Comparison of ENCODE assay signal across 28 cellular contexts in genomic region chr9:113372059-113372458, GRCh38. TPM values are rescaled to one million over a fixed set of nuclear protein-coding genes. Genes with fewer than 3 reads are reported as not detected.
"Had no signal": no experiment of that assay in that cellular context is flagged by ENCODE, and none has a peak within 500 bp of the region (broad histone marks: within the 10 kb centered on the region; RNA-seq: fewer than 3 reads in every experiment).

No MANE protein-coding gene starts in this region.

- H3K27ac ChIP-seq: esophagus muscularis mucosa, hepatocyte, lower lobe of right lung, psoas muscle, stomach, suprapubic skin, vagina had no signal

- H3K4me3 ChIP-seq: esophagus muscularis mucosa, hepatocyte, lower lobe of right lung, psoas muscle, stomach, suprapubic skin, vagina had no signal

- H3K9me3 ChIP-seq: esophagus muscularis mucosa, lower lobe of right lung, psoas muscle, stomach, suprapubic skin, vagina had no signal

- H3K9me3 Mint-ChIP-seq: activated naive CD8-positive, alpha-beta T cell treated with anti-CD3 and anti-CD28 coated beads, Interleukin-2, amount 50 U/mL, for 24 hours; activated T-helper 1 cell treated with anti-CD3 and anti-CD28 coated beads, Interleukin-12 subunit alpha, Interleukin-12 subunit beta, Interleukin-2, Interleukin-4 antibody, amounts not matched to agents 30 ng/mL and 10 ng/mL and 1 ng/mL, durations not matched to agents 14 hours and 24 hours and 36 hours; central memory CD8-positive, alpha-beta T cell; immature natural killer cell; naive thymus-derived CD4-positive, alpha-beta T cell; stimulated activated memory B cell treated with anti-CD40 and anti-IgM and Interleukin-4, amounts not matched to agents 10 μg/mL and 1 μg/mL and 100 μg/mL, for 72 hours; WTC11 had no signal

- ATAC-seq: activated CD4-positive, alpha-beta T cell treated with anti-CD3 and anti-CD28 coated beads for 36 hours; activated naive CD8-positive, alpha-beta T cell treated with anti-CD3 and anti-CD28 coated beads, Interleukin-2, amount 50 U/mL, for 24 hours; left lobe of liver; lower lobe of right lung; naive thymus-derived CD4-positive, alpha-beta T cell; psoas muscle; right cardiac atrium; stimulated activated memory B cell treated with anti-CD40 and anti-IgM and Interleukin-4, amounts not matched to agents 10 μg/mL and 1 μg/mL and 100 μg/mL, for 72 hours; WTC11 had no signal

- DNase-seq: activated CD4-positive, alpha-beta T cell treated with anti-CD3 and anti-CD28 coated beads for 36 hours; activated CD4-positive, alpha-beta T cell treated with anti-CD3 and anti-CD28 coated beads, Interleukin-2, amount 50 U/mL, for 48 hours; activated gamma-delta T cell; activated naive CD4-positive, alpha-beta T cell treated with anti-CD3 and anti-CD28 coated beads, Interleukin-2, amount 50 U/mL, for 16 hours; activated naive CD8-positive, alpha-beta T cell treated with anti-CD3 and anti-CD28 coated beads, Interleukin-2, amount 50 U/mL, for 24 hours; effector memory CD4-positive, alpha-beta T cell; glutamatergic neuron; immature natural killer cell; lower lobe of right lung; naive thymus-derived CD4-positive, alpha-beta T cell; psoas muscle; right cardiac atrium; stimulated activated CD4-positive, alpha-beta T cell treated with anti-CD3 and anti-CD28 coated beads, Interleukin-1b, Interleukin-23, amount 100 ng/mL, for 48 hours; stomach; T-helper 9 cell; trophoblast cell had no signal

- H3K27ac Mint-ChIP-seq: activated CD4-positive, alpha-beta T cell treated with anti-CD3 and anti-CD28 coated beads for 36 hours; activated T-helper 1 cell treated with anti-CD3 and anti-CD28 coated beads, Interleukin-12 subunit alpha, Interleukin-12 subunit beta, Interleukin-2, Interleukin-4 antibody, amounts not matched to agents 30 ng/mL and 10 ng/mL and 1 ng/mL, durations not matched to agents 14 hours and 24 hours and 36 hours; stimulated activated memory B cell treated with anti-CD40 and anti-IgM and Interleukin-4, amounts not matched to agents 10 μg/mL and 1 μg/mL and 100 μg/mL, for 72 hours; WTC11 had no signal

- H3K27me3 Mint-ChIP-seq: activated CD4-positive, alpha-beta T cell treated with anti-CD3 and anti-CD28 coated beads for 36 hours; central memory CD8-positive, alpha-beta T cell; naive thymus-derived CD4-positive, alpha-beta T cell; stimulated activated memory B cell treated with anti-CD40 and anti-IgM and Interleukin-4, amounts not matched to agents 10 μg/mL and 1 μg/mL and 100 μg/mL, for 72 hours had no signal

- H3K27me3 ChIP-seq: esophagus muscularis mucosa, hepatocyte, stomach, suprapubic skin, vagina had no signal

- H3K4me3 Mint-ChIP-seq: activated CD4-positive, alpha-beta T cell treated with anti-CD3 and anti-CD28 coated beads for 36 hours; activated naive CD8-positive, alpha-beta T cell treated with anti-CD3 and anti-CD28 coated beads, Interleukin-2, amount 50 U/mL, for 24 hours; activated T-helper 1 cell treated with anti-CD3 and anti-CD28 coated beads, Interleukin-12 subunit alpha, Interleukin-12 subunit beta, Interleukin-2, Interleukin-4 antibody, amounts not matched to agents 30 ng/mL and 10 ng/mL and 1 ng/mL, durations not matched to agents 14 hours and 24 hours and 36 hours; brain; central memory CD8-positive, alpha-beta T cell; immature natural killer cell; naive thymus-derived CD4-positive, alpha-beta T cell; stimulated activated memory B cell treated with anti-CD40 and anti-IgM and Interleukin-4, amounts not matched to agents 10 μg/mL and 1 μg/mL and 100 μg/mL, for 72 hours; WTC11 had no signal

- H3K4me1 ChIP-seq: lower lobe of right lung had no signal

RNA-seq across cellular contexts. Expression of gene BSPRY, which starts 22.7 kb away (rescaled TPM):
- total RNA-seq: dermis microvascular lymphatic vessel endothelial cell, osteocyte, psoas muscle had no signal
